In the genomic region with DNA sequence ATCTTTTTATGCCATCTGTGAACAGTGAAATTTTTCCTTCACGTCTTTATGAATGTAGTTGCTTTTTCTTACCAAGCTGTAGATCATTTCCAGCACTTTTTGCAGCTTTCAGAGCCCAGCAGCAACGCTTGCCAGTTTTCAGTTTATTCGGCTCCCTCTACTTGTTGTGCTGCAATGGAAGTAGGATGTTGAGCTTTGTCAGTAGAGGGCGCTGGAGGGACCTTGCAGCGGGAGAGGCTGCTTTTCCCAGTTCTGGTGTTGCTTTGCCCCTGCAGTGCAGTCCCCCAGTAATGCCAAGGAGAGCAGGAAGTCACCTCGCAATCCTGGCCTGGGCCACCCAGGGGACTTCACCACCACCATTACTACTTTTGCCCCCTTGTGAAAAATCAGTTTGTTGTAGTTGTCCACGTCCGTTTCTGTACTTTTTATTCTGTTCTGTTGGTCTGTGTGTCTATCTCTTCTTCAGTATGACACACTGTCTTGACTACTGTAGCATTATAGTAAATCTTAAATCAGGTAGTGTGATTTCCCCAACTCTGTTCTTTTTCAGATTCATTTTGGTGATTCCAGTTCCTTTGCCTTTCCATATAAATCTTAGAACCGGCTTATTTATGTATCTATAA, we compare ENCODE assay signal across 8 cellular contexts.
DNase-seq lines count a peak whose midpoint lies in the region; ATAC-seq and TF ChIP-seq lines count a peak whose summit lies in the region.

No MANE protein-coding gene starts in this region.

- peaks cover 5% of the 10 kb centered on the region for H3K27me3 Mint-ChIP-seq in nephron progenitor cell (ENCODE audit: low read depth, poor library complexity)

- no peak for ATAC-seq in GM19463 (IDR thresholded peaks at IDR 0.05; ENCODE audit: unreplicated experiment)

- no peak overlapping the region for H3K27ac Mint-ChIP-seq in nephron progenitor cell

- no peak overlapping the region for H3K4me3 Mint-ChIP-seq in nephron progenitor cell

- peak; percentile 52 for TF ChIP-seq CTCF in nephron progenitor cell (IDR thresholded peaks at IDR 0.05)

- DNase-seq in NCI-H2171 treated with DMSO at 0.1 percent for 48 hours (lab: John Stamatoyannopoulos, UW) (peak; percentile 11), NCI-H2171 (lab: John Stamatoyannopoulos, UW) (no peak), NAMALWA (ENCODE audit: low spot score) (peak; percentile 58), erythroblast (lab: John Stamatoyannopoulos, UW) (peak; percentile 69 to 79), nephron progenitor cell (peak; percentile 51), GM19240 (ENCODE audit: insufficient read length, low spot score) (no peak)
- peak; percentile 43 for DNase-seq in activated CD4-positive, alpha-beta T cell treated with anti-CD3 and anti-CD28 coated beads, Interleukin-2, amount 50 U/mL, for 1 hour

- H3K36me3 Mint-ChIP-seq in nephron progenitor cell (ENCODE audit: low read depth) = peaks cover 9% of the 10 kb centered on the region

- TF ChIP-seq POLR2A in erythroblast (IDR thresholded peaks at IDR 0.05; ENCODE audit: low read length) = no peak

- H3K4me1 Mint-ChIP-seq in nephron progenitor cell = peaks cover 4% of the 10 kb centered on the region

- H3K9me3 Mint-ChIP-seq in nephron progenitor cell = peaks cover 38% of the 10 kb centered on the region

Comparison
In these comparisons a context has a peak if more than half of its experiments do, and no peak if none do; other contexts are left out.
1. DNase-seq: peak in NCI-H2171 treated with DMSO at 0.1 percent for 48 hours (single experiment), NAMALWA (single experiment), activated CD4-positive, alpha-beta T cell treated with anti-CD3 and anti-CD28 coated beads, Interleukin-2, amount 50 U/mL, for 1 hour (single experiment), erythroblast (2 of 2) and nephron progenitor cell (single experiment); none in NCI-H2171 (single experiment) and GM19240 (single experiment).